7 cellular contexts compared by ENCODE assay signal in genomic region chr17:76121932-76122383, GRCh38. TPM values are rescaled to one million over a fixed set of nuclear protein-coding genes. Genes with fewer than 3 reads are reported as not detected.
A peak's percentile ranks its signal among the peaks of the same experiment; 100 is the strongest.
DNase-seq lines count a peak whose midpoint lies in the region; ATAC-seq and TF ChIP-seq lines count a peak whose summit lies in the region.
"Had no signal": no experiment of that assay in that cellular context is flagged by ENCODE, and none has a peak within 500 bp of the region (broad histone marks: within the 10 kb centered on the region; RNA-seq: fewer than 3 reads in every experiment).

No MANE protein-coding gene starts in this region.

- peaks cover 11% of the 10 kb centered on the region for H3K4me1 ChIP-seq in ES-I3 (ENCODE audit: insufficient read depth, low read length)

- intact Hi-C loops in activated T-helper 2 cell treated with anti-CD3 and anti-CD28 coated beads, Interferon-gamma antibody, Interleukin-2, Interleukin-4, amounts not matched to agents 10 μg/mL and 5 μg/mL and 100 μg/mL, durations not matched to agents 14 hours and 24 hours and 36 hours (cut with micrococcal nuclease) = loop anchor here (1.0 to 5.0 kb wide), 3 partner anchors 61 to 175 kb away; no protein-coding TSS in a partner anchor

- H3K27ac Mint-ChIP-seq in activated T-helper 2 cell treated with anti-CD3 and anti-CD28 coated beads, Interferon-gamma antibody, Interleukin-2, Interleukin-4, amounts not matched to agents 10 μg/mL and 5 μg/mL and 100 μg/mL, durations not matched to agents 14 hours and 24 hours and 36 hours = peak overlapping the region; percentile 58
- peak overlapping the region; percentile 87 for H3K27ac Mint-ChIP-seq in mesothelial cell of epicardium

- H3K9ac ChIP-seq in ES-I3 (ENCODE audit: low read depth, low read length) = peak overlapping the region; percentile 46

- peaks cover 12% of the 10 kb centered on the region for H3K4me1 Mint-ChIP-seq in activated T-helper 2 cell treated with anti-CD3 and anti-CD28 coated beads, Interferon-gamma antibody, Interleukin-2, Interleukin-4, amounts not matched to agents 10 μg/mL and 5 μg/mL and 100 μg/mL, durations not matched to agents 14 hours and 24 hours and 36 hours (ENCODE audit: low read depth)
- H3K4me1 Mint-ChIP-seq in mesothelial cell of epicardium = peaks cover 14% of the 10 kb centered on the region

- ATAC-seq in HG03520 (IDR thresholded peaks at IDR 0.05; ENCODE audit: unreplicated experiment) = no peak

- no peaks in the 10 kb centered on the region for H3K36me3 Mint-ChIP-seq in activated T-helper 2 cell treated with anti-CD3 and anti-CD28 coated beads, Interferon-gamma antibody, Interleukin-2, Interleukin-4, amounts not matched to agents 10 μg/mL and 5 μg/mL and 100 μg/mL, durations not matched to agents 14 hours and 24 hours and 36 hours (ENCODE audit: low read depth)
- H3K36me3 Mint-ChIP-seq in mesothelial cell of epicardium = no peaks in the 10 kb centered on the region

- no peak overlapping the region for H3K4me3 Mint-ChIP-seq in activated T-helper 2 cell treated with anti-CD3 and anti-CD28 coated beads, Interferon-gamma antibody, Interleukin-2, Interleukin-4, amounts not matched to agents 10 μg/mL and 5 μg/mL and 100 μg/mL, durations not matched to agents 14 hours and 24 hours and 36 hours (ENCODE audit: low read depth)
- no peak overlapping the region for H3K4me3 Mint-ChIP-seq in mesothelial cell of epicardium

- no peaks in the 10 kb centered on the region for H3K9me3 Mint-ChIP-seq in activated T-helper 2 cell treated with anti-CD3 and anti-CD28 coated beads, Interferon-gamma antibody, Interleukin-2, Interleukin-4, amounts not matched to agents 10 μg/mL and 5 μg/mL and 100 μg/mL, durations not matched to agents 14 hours and 24 hours and 36 hours
- no peaks in the 10 kb centered on the region for H3K9me3 Mint-ChIP-seq in mesothelial cell of epicardium
- H3K9me3 Mint-ChIP-seq: central memory CD8-positive, alpha-beta T cell had no signal

- no peaks in the 10 kb centered on the region for H3K9me3 ChIP-seq in ES-I3 (ENCODE audit: control insufficient read depth, insufficient read depth, low read length)

- no peak for DNase-seq in activated T-helper 2 cell treated with anti-CD3 and anti-CD28 coated beads, Interferon-gamma antibody, Interleukin-2, Interleukin-4, amounts not matched to agents 10 μg/mL and 5 μg/mL and 100 μg/mL, durations not matched to agents 14 hours and 24 hours and 36 hours (ENCODE audit: low spot score)
- DNase-seq in mesothelial cell of epicardium (ENCODE audit: low spot score in 2 of 2, unreplicated experiment in 2 of 2) (no peak), NCI-H146 (lab: John Stamatoyannopoulos, UW) (no peak), NCI-H2029 (lab: John Stamatoyannopoulos, UW) (no peak)

- H3K36me3 ChIP-seq in ES-I3 (ENCODE audit: insufficient read depth, low read length) = no peaks in the 10 kb centered on the region

- TF ChIP-seq CTCF in mesothelial cell of epicardium (IDR thresholded peaks at IDR 0.05; ENCODE audit: unreplicated experiment) = no peak

- no peaks in the 10 kb centered on the region for H3K27me3 Mint-ChIP-seq in activated T-helper 2 cell treated with anti-CD3 and anti-CD28 coated beads, Interferon-gamma antibody, Interleukin-2, Interleukin-4, amounts not matched to agents 10 μg/mL and 5 μg/mL and 100 μg/mL, durations not matched to agents 14 hours and 24 hours and 36 hours (ENCODE audit: low read depth)
- H3K27me3 Mint-ChIP-seq in mesothelial cell of epicardium (ENCODE audit: low read depth) = no peaks in the 10 kb centered on the region
- H3K27me3 Mint-ChIP-seq: central memory CD8-positive, alpha-beta T cell had no signal

RNA-seq across cellular contexts. Expression of gene EXOC7, which starts 18.4 kb away (rescaled TPM):
- total RNA-seq in activated T-helper 2 cell treated with anti-CD3 and anti-CD28 coated beads, Interferon-gamma antibody, Interleukin-2, Interleukin-4, amounts not matched to agents 10 μg/mL and 5 μg/mL and 100 μg/mL, durations not matched to agents 14 hours and 24 hours and 36 hours = 103 and 110 TPM in 2 replicates
- 254 to 261 TPM (median 258 TPM) in 3 replicates for total RNA-seq in mesothelial cell of epicardium

RNA-seq across cellular contexts. Expression of gene FOXJ1, which starts 19.1 kb away (rescaled TPM):
- total RNA-seq in activated T-helper 2 cell treated with anti-CD3 and anti-CD28 coated beads, Interferon-gamma antibody, Interleukin-2, Interleukin-4, amounts not matched to agents 10 μg/mL and 5 μg/mL and 100 μg/mL, durations not matched to agents 14 hours and 24 hours and 36 hours = 0.11 TPM in 2 replicates
- total RNA-seq in mesothelial cell of epicardium = 2.0 to 2.1 TPM (median 2.1 TPM) in 3 replicates

RNA-seq across cellular contexts. Expression of gene ZACN, which starts 43.0 kb away (rescaled TPM):
- 10.3 and 14.1 TPM in 2 replicates for total RNA-seq in activated T-helper 2 cell treated with anti-CD3 and anti-CD28 coated beads, Interferon-gamma antibody, Interleukin-2, Interleukin-4, amounts not matched to agents 10 μg/mL and 5 μg/mL and 100 μg/mL, durations not matched to agents 14 hours and 24 hours and 36 hours
- total RNA-seq in mesothelial cell of epicardium = 0.18 TPM in 1 of 3 replicates, not detected in the others

RNA-seq across cellular contexts. Expression of gene GALR2, which starts 47.4 kb away (rescaled TPM):
- total RNA-seq in activated T-helper 2 cell treated with anti-CD3 and anti-CD28 coated beads, Interferon-gamma antibody, Interleukin-2, Interleukin-4, amounts not matched to agents 10 μg/mL and 5 μg/mL and 100 μg/mL, durations not matched to agents 14 hours and 24 hours and 36 hours = 10.7 and 14.5 TPM in 2 replicates
- not detected in 3 replicates for total RNA-seq in mesothelial cell of epicardium

RNA-seq across cellular contexts. Expression of gene SRP68, which starts 49.6 kb away (rescaled TPM):
- 188 and 194 TPM in 2 replicates for total RNA-seq in activated T-helper 2 cell treated with anti-CD3 and anti-CD28 coated beads, Interferon-gamma antibody, Interleukin-2, Interleukin-4, amounts not matched to agents 10 μg/mL and 5 μg/mL and 100 μg/mL, durations not matched to agents 14 hours and 24 hours and 36 hours
- total RNA-seq in mesothelial cell of epicardium = 74.9 to 80.5 TPM (median 80.1 TPM) in 3 replicates
